In genomic region chr7:28855538-28856217, GRCh38 we compare ENCODE assay signal across 13 cellular contexts.
DNase-seq lines count a peak whose midpoint lies in the region; ATAC-seq, FAIRE-seq and TF ChIP-seq lines count a peak whose summit lies in the region.
"Had no signal": no experiment of that assay in that cellular context is flagged by ENCODE, and none has a peak within 500 bp of the region (broad histone marks: within the 10 kb centered on the region; RNA-seq: fewer than 3 reads in every experiment).

No MANE protein-coding gene starts in this region.

- H3K4me1 Mint-ChIP-seq in HFFc6 (ENCODE audit: low read depth) (peaks cover 44% of the 10 kb centered on the region), Caco-2 (ENCODE audit: low read depth, unreplicated experiment) (peaks cover 7% of the 10 kb centered on the region), osteocyte (ENCODE audit: unreplicated experiment) (peaks cover 16% of the 10 kb centered on the region)
- peaks cover 7% of the 10 kb centered on the region for H3K4me1 Mint-ChIP-seq in activated CD4-positive, alpha-beta memory T cell treated with anti-CD3 and anti-CD28 coated beads for 36 hours (ENCODE audit: low read depth)

- FAIRE-seq in islet of Langerhans (lab: Jason Lieb, UNC), result peak; percentile 68
- FAIRE-seq: kidney had no signal

- no peak overlapping the region for H3K4me3 ChIP-seq in Caco-2 (ENCODE audit: low read depth, low read length)

- H3K27ac Mint-ChIP-seq in HFFc6 (peak overlapping the region; percentile 67), Caco-2 (ENCODE audit: unreplicated experiment) (no peak overlapping the region), osteocyte (ENCODE audit: unreplicated experiment) (no peak overlapping the region)
- no peak overlapping the region for H3K27ac Mint-ChIP-seq in activated CD4-positive, alpha-beta memory T cell treated with anti-CD3 and anti-CD28 coated beads for 36 hours
- H3K27ac Mint-ChIP-seq: CD8-positive, alpha-beta memory T cell had no signal

- H3K4me3 Mint-ChIP-seq in HFFc6, result peak overlapping the region; percentile 61
- no peak overlapping the region for H3K4me3 Mint-ChIP-seq in Caco-2 (ENCODE audit: unreplicated experiment)
- H3K4me3 Mint-ChIP-seq in osteocyte (ENCODE audit: unreplicated experiment), result no peak overlapping the region
- H3K4me3 Mint-ChIP-seq in activated CD4-positive, alpha-beta memory T cell treated with anti-CD3 and anti-CD28 coated beads for 36 hours, result no peak overlapping the region
- H3K4me3 Mint-ChIP-seq: CD8-positive, alpha-beta memory T cell had no signal

- no peaks in the 10 kb centered on the region for H3K36me3 ChIP-seq in Caco-2 (ENCODE audit: control insufficient read depth, insufficient read depth, low read length)

- in situ Hi-C loops in ACHN (cut with HindIII; ENCODE audit: low pct_ligation_motif_present, low pct_unique_long_range_greater_than_20kb, low sequenced_read_pairs), result no loop called here

- H3K9me3 ChIP-seq in Caco-2, result no peaks in the 10 kb centered on the region

- H3K9me3 Mint-ChIP-seq in HFFc6 (peaks cover 4% of the 10 kb centered on the region; the same call in 1 of the 2 replicates), Caco-2 (ENCODE audit: unreplicated experiment) (no peaks in the 10 kb centered on the region), osteocyte (ENCODE audit: unreplicated experiment) (no peaks in the 10 kb centered on the region)
- no peaks in the 10 kb centered on the region for H3K9me3 Mint-ChIP-seq in activated CD4-positive, alpha-beta memory T cell treated with anti-CD3 and anti-CD28 coated beads for 36 hours
- H3K9me3 Mint-ChIP-seq: CD8-positive, alpha-beta memory T cell had no signal

- POLR2A ChIA-PET in Caco-2 (lab: Charles Lee), result no interaction called here
- POLR2A ChIA-PET in activated CD4-positive, alpha-beta memory T cell treated with anti-CD3 and anti-CD28 coated beads for 36 hours (lab: Charles Lee), result no interaction called here

- CTCF ChIA-PET in Caco-2 (lab: Charles Lee), result no interaction called here
- CTCF ChIA-PET in activated CD4-positive, alpha-beta memory T cell treated with anti-CD3 and anti-CD28 coated beads for 36 hours (lab: Charles Lee), result interaction anchor here (1.3 kb wide), 1 partner anchor 558 kb away, joined by 3 read pairs; no protein-coding TSS in a partner anchor

- H3K4me1 ChIP-seq in Caco-2, result peaks cover 14% of the 10 kb centered on the region; the same call in 1 of the 2 replicates

- no peak for TF ChIP-seq CTCF in HFFc6 (IDR thresholded peaks at IDR 0.05)
- no peak for TF ChIP-seq CTCF in Caco-2 (IDR thresholded peaks at IDR 0.05; ENCODE audit: insufficient read depth in 1 of 2, low read depth in 1 of 2, low read length in 1 of 2, severe bottlenecking in 1 of 2, unreplicated experiment in 1 of 2)
- TF ChIP-seq CTCF in osteocyte (IDR thresholded peaks at IDR 0.05), result no peak

- BruUV-seq in Caco-2 (replicated peaks; lab: Mats Ljungman, UMichigan), result no TSS peak

- peak; percentile 99 for DNase-seq in ACHN
- peak; percentile 98 for DNase-seq in HFFc6
- peak; percentile 90 for DNase-seq in amniotic stem cell (lab: John Stamatoyannopoulos, UW)
- no peak for DNase-seq in Caco-2
- no peak for DNase-seq in osteocyte (ENCODE audit: extremely low spot score, unreplicated experiment)
- DNase-seq in activated CD4-positive, alpha-beta memory T cell treated with anti-CD3 and anti-CD28 coated beads for 36 hours, result no peak
- DNase-seq: CD8-positive, alpha-beta memory T cell; cortex of kidney; H7; kidney; retina had no signal

- no peaks in the 10 kb centered on the region for H3K36me3 Mint-ChIP-seq in HFFc6 (ENCODE audit: low read depth)
- H3K36me3 Mint-ChIP-seq in Caco-2 (ENCODE audit: insufficient read depth, unreplicated experiment), result no peaks in the 10 kb centered on the region
- no peaks in the 10 kb centered on the region for H3K36me3 Mint-ChIP-seq in osteocyte (ENCODE audit: unreplicated experiment)
- H3K36me3 Mint-ChIP-seq in activated CD4-positive, alpha-beta memory T cell treated with anti-CD3 and anti-CD28 coated beads for 36 hours, result no peaks in the 10 kb centered on the region
- H3K36me3 Mint-ChIP-seq: CD8-positive, alpha-beta memory T cell had no signal

- no peak for ATAC-seq in HG02970 (IDR thresholded peaks at IDR 0.05; ENCODE audit: low FRiP score, unreplicated experiment)

- H3K27me3 ChIP-seq in Caco-2 (replicated peaks; ENCODE audit: control insufficient read depth, insufficient read depth, low read length), result peaks cover 1% of the 10 kb centered on the region; the same call in 1 of the 2 replicates

- peaks cover 11% of the 10 kb centered on the region for H3K27me3 Mint-ChIP-seq in HFFc6 (ENCODE audit: insufficient read depth)
- peaks cover 15% of the 10 kb centered on the region for H3K27me3 Mint-ChIP-seq in Caco-2 (ENCODE audit: insufficient read depth, unreplicated experiment)
- H3K27me3 Mint-ChIP-seq in osteocyte (ENCODE audit: unreplicated experiment), result peaks cover 28% of the 10 kb centered on the region
- H3K27me3 Mint-ChIP-seq in activated CD4-positive, alpha-beta memory T cell treated with anti-CD3 and anti-CD28 coated beads for 36 hours, result peaks cover 49% of the 10 kb centered on the region

- intact Hi-C loops in Caco-2 (cut with micrococcal nuclease; ENCODE audit: unreplicated experiment), result no loop called here
- intact Hi-C loops in activated CD4-positive, alpha-beta memory T cell treated with anti-CD3 and anti-CD28 coated beads for 36 hours (cut with micrococcal nuclease), result no loop called here

Comparison
In these comparisons a context has a peak if more than half of its experiments do, and no peak if none do; other contexts are left out.
1. DNase-seq: peak in ACHN (single experiment), HFFc6 (single experiment) and amniotic stem cell (single experiment); none in Caco-2 (0 of 2), osteocyte (single experiment) and activated CD4-positive, alpha-beta memory T cell treated with anti-CD3 and anti-CD28 coated beads for 36 hours (single experiment).